8 cellular contexts compared by ENCODE assay signal in the genomic region with DNA sequence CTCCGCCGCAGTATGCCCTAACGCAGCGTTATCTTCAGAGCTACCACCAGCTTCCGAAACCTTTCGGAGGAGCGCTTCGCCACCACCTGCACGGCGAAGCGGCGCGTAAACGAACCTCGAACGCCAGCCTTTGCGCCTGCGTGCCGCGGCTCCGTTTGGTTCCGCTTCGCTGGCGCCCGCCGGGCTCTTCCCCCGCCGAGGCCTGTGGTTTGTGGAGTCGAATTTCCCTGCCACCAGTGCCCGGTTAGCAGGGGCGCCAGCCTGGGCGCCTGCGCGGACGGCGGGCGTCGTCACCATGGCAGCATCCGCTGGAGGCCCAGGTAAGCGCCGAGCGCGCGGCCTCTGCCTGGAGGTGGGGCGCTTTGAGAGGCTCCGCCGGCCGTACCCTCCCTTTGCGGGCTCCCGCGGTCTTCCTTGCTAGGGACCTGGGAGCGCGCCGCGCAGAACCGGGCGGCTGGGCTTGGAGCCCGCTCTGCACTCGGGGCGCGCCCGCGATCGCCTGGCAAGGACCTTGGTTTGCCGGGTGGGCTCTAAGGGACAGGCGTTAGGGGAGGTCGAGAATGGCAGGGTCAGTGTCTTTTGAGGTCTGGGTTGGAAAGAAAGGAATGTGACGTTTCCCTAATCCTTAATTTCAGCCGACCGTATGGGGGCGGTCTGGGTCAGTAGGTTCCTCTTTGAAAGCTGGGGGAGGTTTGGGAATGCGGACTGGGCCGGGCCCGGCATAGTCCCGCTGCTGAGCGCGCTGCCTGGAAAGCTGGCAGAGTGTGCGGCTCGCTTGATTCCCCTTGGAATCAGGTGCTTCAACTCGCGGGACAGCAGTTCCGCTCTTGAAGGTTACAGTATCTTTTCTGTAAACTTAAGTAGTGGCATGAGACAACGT. TPM values are rescaled to one million over a fixed set of nuclear protein-coding genes. Genes with fewer than 3 reads are reported as not detected.
DNase-seq lines count a peak whose midpoint lies in the region; ATAC-seq, FAIRE-seq and TF ChIP-seq lines count a peak whose summit lies in the region.

Gene FAM151B (plus strand): TSS at position 272 of the 880 bp plus-strand sequence. CDS start 24 bp downstream, at position 296.

- DNase-seq in NCI-H2171 (lab: John Stamatoyannopoulos, UW) (peak; percentile 83), bronchial epithelial cell (ENCODE audit: low read depth) (peak; percentile 94), iPS-NIHi11 (ENCODE audit: low spot score) (peak; percentile 94)

- H3K4me1 ChIP-seq in ACC112 (ENCODE audit: control insufficient read depth, insufficient read depth, low read length, unreplicated experiment) (peaks cover 11% of the 10 kb centered on the region), skeletal muscle tissue (ENCODE audit: control insufficient read depth in 3 of 3, insufficient read depth in 3 of 3, low read length in 3 of 3) (peaks cover 3 to 8% (median 6%) of the 10 kb centered on the region in 3 donors)

- TF ChIP-seq CTCF in WI38 (IDR thresholded peaks at IDR 0.05; ENCODE audit: low read depth, low read length) = no peak
- TF ChIP-seq CTCF in bronchial epithelial cell (IDR thresholded peaks at IDR 0.05; ENCODE audit: insufficient read depth, low read length, severe bottlenecking) = peak; percentile 38

- peaks cover 22% of the 10 kb centered on the region for H3K36me3 ChIP-seq in ACC112 (ENCODE audit: insufficient read depth, low read length)
- H3K36me3 ChIP-seq in bronchial epithelial cell (ENCODE audit: control insufficient read depth, insufficient read depth, low read length) = no peaks in the 10 kb centered on the region
- H3K36me3 ChIP-seq in skeletal muscle tissue (ENCODE audit: control insufficient read depth in 3 of 3, insufficient read depth in 3 of 3, low read length in 3 of 3) = no peaks in the 10 kb centered on the region

- no peak for FAIRE-seq in bronchial epithelial cell (lab: Jason Lieb, UNC)

- peak within 1 kb of the TSS; percentile 55 for H3K27ac ChIP-seq in ACC112 (ENCODE audit: low read depth, low read length)
- H3K27ac ChIP-seq in skeletal muscle tissue (ENCODE audit: low read depth, low read length) = peak within 1 kb of the TSS; percentile 66

- peaks cover 3% of the 10 kb centered on the region for H3K79me2 ChIP-seq in ACC112 (ENCODE audit: control insufficient read depth, insufficient read depth, low read length, unreplicated experiment)

- peaks cover 0 to under 1% (median 0%) of the 10 kb centered on the region in 3 donors for H3K9me3 ChIP-seq in skeletal muscle tissue (ENCODE audit: control insufficient read depth in 3 of 3, low read length in 3 of 3)

- H3K27me3 ChIP-seq in ACC112 (ENCODE audit: insufficient read depth, low read length) = no peaks in the 10 kb centered on the region
- no peaks in the 10 kb centered on the region for H3K27me3 ChIP-seq in bronchial epithelial cell (ENCODE audit: control insufficient read depth, insufficient read depth, low read length)
- H3K27me3 ChIP-seq in skeletal muscle tissue (ENCODE audit: control insufficient read depth in 3 of 3, insufficient read depth in 3 of 3, low read length in 3 of 3) = no peaks in the 10 kb centered on the region

- H3K4me3 ChIP-seq in ACC112 (ENCODE audit: low read depth, low read length) (peak within 1 kb of the TSS; percentile 93), WI38 (ENCODE audit: low read depth, low read length) (peak within 1 kb of the TSS; percentile 74), bronchial epithelial cell (ENCODE audit: low read depth, low read length) (peak within 1 kb of the TSS; percentile 73), skeletal muscle tissue (ENCODE audit: low read length in 3 of 3) (peak within 1 kb of the TSS; percentile 82 to 85 (median 83))

- ATAC-seq in GM18868 (IDR thresholded peaks at IDR 0.05; ENCODE audit: unreplicated experiment) = peak; percentile 96
- ATAC-seq in HG03108 (IDR thresholded peaks at IDR 0.05; ENCODE audit: unreplicated experiment) = peak; percentile 90

- H2AFZ ChIP-seq in ACC112 (ENCODE audit: low read length, unreplicated experiment) = peak within 1 kb of the TSS; percentile 96

- H3K9ac ChIP-seq in skeletal muscle tissue (ENCODE audit: low read depth in 1 of 3, low read length in 3 of 3) = peak within 1 kb of the TSS; percentile 78 to 83 (median 81)

RNA-seq across cellular contexts. Expression of gene FAM151B, which starts in this region (rescaled TPM):
- total RNA-seq in bronchial epithelial cell (0.79 and 2.0 TPM in 2 replicates), skeletal muscle tissue (7.8 TPM)

Comparison
In these comparisons a context has a peak if more than half of its experiments do, and no peak if none do; other contexts are left out.
1. Peak in every context shown above with its lines: DNase-seq, ATAC-seq, H3K4me3 ChIP-seq and H3K27ac ChIP-seq.